24 cellular contexts compared by ENCODE assay signal in the genomic region with DNA sequence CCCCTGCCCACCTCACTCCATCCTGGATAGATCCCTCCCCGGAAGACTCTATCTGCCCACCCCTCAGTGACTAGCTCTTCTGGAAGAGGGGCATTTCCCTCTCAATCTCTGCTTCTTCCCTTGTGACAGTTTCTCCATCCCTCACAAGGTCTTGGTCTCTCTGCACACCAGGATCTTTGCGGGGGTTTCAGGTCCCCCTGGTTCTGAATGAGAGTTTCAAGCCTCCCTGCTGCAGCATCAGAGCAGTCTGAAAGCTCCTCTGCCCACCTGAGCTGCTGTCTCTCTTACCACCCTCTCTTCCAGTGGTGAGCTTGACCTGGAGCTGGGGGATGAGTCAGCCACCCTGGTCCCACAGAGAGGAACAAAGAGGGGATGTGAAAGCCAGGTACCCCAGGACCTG. TPM values are rescaled to one million over a fixed set of nuclear protein-coding genes. Genes with fewer than 3 reads are reported as not detected.
"Had no signal": no experiment of that assay in that cellular context is flagged by ENCODE, and none has a peak within 500 bp of the region (broad histone marks: within the 10 kb centered on the region; RNA-seq: fewer than 3 reads in every experiment).

No MANE protein-coding gene starts in this region.

- ATAC-seq: activated CD4-positive, CD25-positive, alpha-beta regulatory T cell treated with anti-CD3 and anti-CD28 coated beads, Interleukin-2, amount 50 U/mL, for 24 hours; activated CD8-positive, alpha-beta T cell treated with anti-CD3 and anti-CD28 coated beads for 36 hours; activated T-cell treated with anti-CD3 and anti-CD28 coated beads, Interleukin-2, amount 50 U/mL, for 72 hours had no signal

- H3K4me3 ChIP-seq: breast epithelium had no signal

- H3K27me3 ChIP-seq: breast epithelium had no signal

- H3K4me3 Mint-ChIP-seq: activated CD8-positive, alpha-beta T cell treated with anti-CD3 and anti-CD28 coated beads for 36 hours; activated naive CD4-positive, alpha-beta T cell treated with anti-CD3 and anti-CD28 coated beads, Interleukin-2, amount 50 U/mL, for 24 hours; activated T-cell treated with anti-CD3 and anti-CD28 coated beads, Interleukin-2, amount 50 U/mL, for 72 hours; T-helper 1 cell treated with Interleukin-12 subunit alpha and Interleukin-12 subunit beta and Interleukin-4 antibody, amounts not matched to agents 30 μg/mL and 1 μg/mL, for 36 hours had no signal

- DNase-seq: activated CD4-positive, alpha-beta T cell treated with anti-CD3 and anti-CD28 coated beads for 4 hours; activated CD8-positive, alpha-beta memory T cell treated with anti-CD3 and anti-CD28 coated beads, Interleukin-2, amount 50 U/mL, for 4 hours; activated CD8-positive, alpha-beta T cell treated with anti-CD3 and anti-CD28 coated beads for 36 hours; activated gamma-delta T cell treated with Interleukin-2 at 50 U/mL for 16 hours; activated T-cell treated with anti-CD3 and anti-CD28 coated beads, Interleukin-2, amount 50 U/mL, for 72 hours; KG1; NCI-H1092; NCI-H1417; NCI-H1930; NCI-H2171 treated with DMSO at 0.1 percent for 48 hours; NCI-H226; NCI-H526; NCI-H82; NK-92 treated with Interleukin-12 subunit alpha and Interleukin-12 subunit beta, amount 100 ng/mL, for 24 hours; SHP77 treated with DMSO at 0.1 percent for 48 hours had no signal

- H3K36me3 Mint-ChIP-seq: activated naive CD4-positive, alpha-beta T cell treated with anti-CD3 and anti-CD28 coated beads, Interleukin-2, amount 50 U/mL, for 24 hours had no signal

- H3K36me3 ChIP-seq: breast epithelium had no signal

- H3K27ac Mint-ChIP-seq: activated CD8-positive, alpha-beta T cell treated with anti-CD3 and anti-CD28 coated beads for 36 hours; activated naive CD4-positive, alpha-beta T cell treated with anti-CD3 and anti-CD28 coated beads, Interleukin-2, amount 50 U/mL, for 24 hours; activated T-cell treated with anti-CD3 and anti-CD28 coated beads, Interleukin-2, amount 50 U/mL, for 72 hours; activated T-helper 2 cell treated with anti-CD3 and anti-CD28 coated beads, Interferon-gamma antibody, Interleukin-2, Interleukin-4, amounts not matched to agents 10 μg/mL and 5 μg/mL and 100 μg/mL, durations not matched to agents 14 hours and 24 hours and 36 hours; T-helper 1 cell treated with Interleukin-12 subunit alpha and Interleukin-12 subunit beta and Interleukin-4 antibody, amounts not matched to agents 30 μg/mL and 1 μg/mL, for 36 hours had no signal

- H3K9me3 Mint-ChIP-seq: activated CD8-positive, alpha-beta T cell treated with anti-CD3 and anti-CD28 coated beads for 36 hours; activated naive CD4-positive, alpha-beta T cell treated with anti-CD3 and anti-CD28 coated beads, Interleukin-2, amount 50 U/mL, for 24 hours; activated T-cell treated with anti-CD3 and anti-CD28 coated beads, Interleukin-2, amount 50 U/mL, for 72 hours; activated T-helper 2 cell treated with anti-CD3 and anti-CD28 coated beads, Interferon-gamma antibody, Interleukin-2, Interleukin-4, amounts not matched to agents 10 μg/mL and 5 μg/mL and 100 μg/mL, durations not matched to agents 14 hours and 24 hours and 36 hours; T-helper 1 cell treated with Interleukin-12 subunit alpha and Interleukin-12 subunit beta and Interleukin-4 antibody, amounts not matched to agents 30 μg/mL and 1 μg/mL, for 36 hours had no signal

- H3K9me3 ChIP-seq: breast epithelium had no signal

- H3K4me1 ChIP-seq: breast epithelium had no signal

RNA-seq across cellular contexts. Expression of a gene that starts 46.6 kb away (rescaled TPM):
- total RNA-seq: LHCN-M2, M059J, NCI-H460, SK-MEL-5 had no signal
